In the genomic region with DNA sequence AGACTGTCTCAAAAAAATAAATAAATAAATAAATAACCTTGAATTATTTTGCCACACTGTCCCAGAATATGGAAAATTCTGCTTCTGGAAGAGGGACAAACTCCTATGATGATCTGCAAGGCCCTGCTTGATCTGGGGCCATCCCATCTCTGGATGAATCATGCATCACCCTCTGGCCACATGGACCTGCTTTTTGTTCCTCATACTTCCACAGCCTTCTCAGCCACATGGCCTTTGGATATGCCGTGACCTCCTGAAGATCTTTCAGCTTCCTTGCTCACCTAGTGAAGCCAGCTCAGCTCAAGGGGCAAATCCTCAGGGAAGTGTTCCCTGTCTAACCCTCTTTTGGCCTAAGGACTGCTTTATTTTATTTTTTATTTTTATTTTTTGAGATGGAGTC, we compare ENCODE assay signal across 1 cellular context.
TF ChIP-seq lines count a peak whose summit lies in the region.

No MANE protein-coding gene starts in this region.

TF ChIP-seq in HEK293T, 16 proteins besides CTCF, POLR2A, EP300 and RAD21:
- no peak for TF ChIP-seq LEF1 (IDR thresholded peaks at IDR 0.05; ENCODE audit: borderline replicate concordance)
- no peak for TF ChIP-seq ELF4 (IDR thresholded peaks at IDR 0.05)
- TF ChIP-seq, protein P1, sequence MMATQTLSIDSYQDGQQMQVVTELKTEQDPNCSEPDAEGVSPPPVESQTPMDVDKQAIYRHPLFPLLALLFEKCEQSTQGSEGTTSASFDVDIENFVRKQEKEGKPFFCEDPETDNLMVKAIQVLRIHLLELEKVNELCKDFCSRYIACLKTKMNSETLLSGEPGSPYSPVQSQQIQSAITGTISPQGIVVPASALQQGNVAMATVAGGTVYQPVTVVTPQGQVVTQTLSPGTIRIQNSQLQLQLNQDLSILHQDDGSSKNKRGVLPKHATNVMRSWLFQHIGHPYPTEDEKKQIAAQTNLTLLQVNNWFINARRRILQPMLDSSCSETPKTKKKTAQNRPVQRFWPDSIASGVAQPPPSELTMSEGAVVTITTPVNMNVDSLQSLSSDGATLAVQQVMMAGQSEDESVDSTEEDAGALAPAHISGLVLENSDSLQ (IDR thresholded peaks at IDR 0.05) = no peak
- TF ChIP-seq FOXA1 (IDR thresholded peaks at IDR 0.05) = no peak
- TF ChIP-seq NFRKB (IDR thresholded peaks at IDR 0.05) = no peak
- no peak for TF ChIP-seq ZNF384 (IDR thresholded peaks at IDR 0.05)
- TF ChIP-seq SUZ12 (IDR thresholded peaks at IDR 0.05) = no peak
- no peak for TF ChIP-seq BHLHE40 (IDR thresholded peaks at IDR 0.05; ENCODE audit: borderline replicate concordance)
- no peak for TF ChIP-seq TARDBP (IDR thresholded peaks at IDR 0.05)
- no peak for TF ChIP-seq HDGF (IDR thresholded peaks at IDR 0.05; ENCODE audit: borderline replicate concordance)
- no peak for TF ChIP-seq L3MBTL2 (conservative IDR thresholded peaks at IDR 0.05)
- no peak for TF ChIP-seq CTBP1 (IDR thresholded peaks at IDR 0.05; ENCODE audit: borderline replicate concordance)
- no peak for TF ChIP-seq SP1 (IDR thresholded peaks at IDR 0.05)
- no peak for TF ChIP-seq FOXM1 (IDR thresholded peaks at IDR 0.05; ENCODE audit: borderline replicate concordance)
- TF ChIP-seq ARNT (IDR thresholded peaks at IDR 0.05) = no peak
- no peak for TF ChIP-seq FOXK2 (IDR thresholded peaks at IDR 0.05)
